Comparison of ENCODE assay signal across 24 cellular contexts in the genomic region with DNA sequence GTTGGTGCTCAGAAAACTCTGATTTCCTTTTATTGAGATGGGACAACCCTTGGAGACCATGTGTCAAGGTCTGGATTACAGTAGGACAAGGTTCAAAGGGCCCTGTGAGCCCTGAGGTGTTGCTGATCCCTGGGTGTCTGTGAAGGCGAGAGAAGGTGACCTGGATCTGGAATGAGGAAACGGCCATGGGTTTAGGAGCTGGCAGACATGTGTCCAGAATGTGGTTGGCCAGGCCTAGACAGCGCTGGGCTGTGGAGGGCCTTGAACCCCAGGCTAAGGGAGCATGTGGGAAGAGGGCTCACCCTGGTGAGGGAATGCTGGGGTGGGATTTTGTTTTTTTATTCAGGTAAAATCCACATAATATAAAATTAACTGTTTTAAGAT. TPM values are rescaled to one million over a fixed set of nuclear protein-coding genes. Genes with fewer than 3 reads are reported as not detected.
DNase-seq lines count a peak whose midpoint lies in the region; ATAC-seq, FAIRE-seq and TF ChIP-seq lines count a peak whose summit lies in the region.
"Had no signal": no experiment of that assay in that cellular context is flagged by ENCODE, and none has a peak within 500 bp of the region (broad histone marks: within the 10 kb centered on the region; RNA-seq: fewer than 3 reads in every experiment).

No MANE protein-coding gene starts in this region.

- CTCF ChIA-PET in HepG2 (lab: Yijun Ruan, JAX; ENCODE audit: low intra/inter-chr PET ratio, low total read pairs) = no interaction called here

- H3K79me2 ChIP-seq in HepG2 (ENCODE audit: insufficient read depth, low read length) = no peaks in the 10 kb centered on the region

- ATAC-seq in Right ventricle myocardium superior (ENCODE audit: poor library complexity) (peak; percentile 51), HepG2 (peak; percentile 13; the same call in 2 of the 3 replicates), right lobe of liver (no peak), GM19035 (IDR thresholded peaks at IDR 0.05; ENCODE audit: unreplicated experiment) (no peak)
- no peak for ATAC-seq in effector memory CD8-positive, alpha-beta T cell (replicated peaks)
- ATAC-seq in stimulated activated effector memory CD8-positive, alpha-beta T cell treated with anti-CD3 and anti-CD28 coated beads, Interleukin-12 subunit alpha, Interleukin-12 subunit beta, amount 100 ng/mL, for 72 hours = peak; percentile 12

- peak overlapping the region; percentile 17 to 86 for H3K27ac Mint-ChIP-seq in effector memory CD8-positive, alpha-beta T cell
- no peak overlapping the region for H3K27ac Mint-ChIP-seq in stimulated activated effector memory CD8-positive, alpha-beta T cell treated with anti-CD3 and anti-CD28 coated beads, Interleukin-12 subunit alpha, Interleukin-12 subunit beta, amount 100 ng/mL, for 72 hours
- H3K27ac Mint-ChIP-seq: CD14-positive monocyte; CD8-positive, alpha-beta memory T cell had no signal

- H3K9ac ChIP-seq in HepG2 (ENCODE audit: insufficient read depth, low read depth, low read length) = no peak overlapping the region
- H3K9ac ChIP-seq: BLaER1 had no signal

- peaks cover 7% of the 10 kb centered on the region for H3K36me3 Mint-ChIP-seq in effector memory CD8-positive, alpha-beta T cell (ENCODE audit: insufficient read depth)
- H3K36me3 Mint-ChIP-seq in stimulated activated effector memory CD8-positive, alpha-beta T cell treated with anti-CD3 and anti-CD28 coated beads, Interleukin-12 subunit alpha, Interleukin-12 subunit beta, amount 100 ng/mL, for 72 hours = no peaks in the 10 kb centered on the region

- no peaks in the 10 kb centered on the region for H3K9me3 Mint-ChIP-seq in effector memory CD8-positive, alpha-beta T cell
- H3K9me3 Mint-ChIP-seq in stimulated activated effector memory CD8-positive, alpha-beta T cell treated with anti-CD3 and anti-CD28 coated beads, Interleukin-12 subunit alpha, Interleukin-12 subunit beta, amount 100 ng/mL, for 72 hours = no peaks in the 10 kb centered on the region

- H3K27me3 Mint-ChIP-seq in effector memory CD8-positive, alpha-beta T cell = no peaks in the 10 kb centered on the region
- H3K27me3 Mint-ChIP-seq: CD4-positive, alpha-beta memory T cell; CD4-positive, CD25-positive, alpha-beta regulatory T cell; CD8-positive, alpha-beta memory T cell had no signal

- in situ Hi-C loops in HepG2 (cut with HindIII; ENCODE audit: extremely low pct_ligation_motif_present, low pct_unique_long_range_greater_than_20kb) = no loop called here

- H2AFZ ChIP-seq in HepG2 (ENCODE audit: low read length) = no peak overlapping the region

- no peaks in the 10 kb centered on the region for H4K20me1 ChIP-seq in HepG2 (ENCODE audit: insufficient read depth, low read length)

- WGBS in HepG2 (ENCODE audit: low lambda C conversion rate) = 46% methylated on average over 3 of the region's 3 CpGs
- WGBS in right lobe of liver (ENCODE audit: insufficient coverage, low coverage, low lambda C conversion rate, missing lambda C conversion rate) = 80% methylated on average over 3 of the region's 3 CpGs

- BruUV-seq in HepG2 (replicated peaks; lab: Mats Ljungman, UMichigan) = no TSS peak

- FAIRE-seq in HepG2 (lab: Jason Lieb, UNC) = no peak
- FAIRE-seq: A204.1, D721Med, G401.6, GM12891 had no signal

- H3K4me1 Mint-ChIP-seq in effector memory CD8-positive, alpha-beta T cell (ENCODE audit: low read depth in 2 of 2) = peaks cover 7 to 18% of the 10 kb centered on the region in 2 donors
- peaks cover 26% of the 10 kb centered on the region for H3K4me1 Mint-ChIP-seq in stimulated activated effector memory CD8-positive, alpha-beta T cell treated with anti-CD3 and anti-CD28 coated beads, Interleukin-12 subunit alpha, Interleukin-12 subunit beta, amount 100 ng/mL, for 72 hours

- H3K4me3 ChIP-seq in left ventricle myocardium inferior (no peak overlapping the region), HepG2 (replicated peaks in 1 of 3; ENCODE audit: insufficient read depth in 1 of 3, low read depth in 2 of 3, low read length in 3 of 3) (no peak overlapping the region), right lobe of liver (no peak overlapping the region)
- H3K4me3 ChIP-seq: BLaER1 had no signal

- TF ChIP-seq POLR2A in HepG2 (IDR thresholded peaks at IDR 0.05; ENCODE audit: insufficient read depth in 1 of 2, low read depth in 2 of 2, low read length in 2 of 2) (no peak), right lobe of liver (IDR thresholded peaks at IDR 0.05) (no peak)

- TF ChIP-seq CTCF in left ventricle myocardium inferior (IDR thresholded peaks at IDR 0.05; ENCODE audit: borderline replicate concordance) (no peak), HepG2 (CRISPR knock-in tag; IDR thresholded peaks at IDR 0.05) (no peak), right lobe of liver (IDR thresholded peaks at IDR 0.05) (no peak)

- H3K27me3 ChIP-seq in left ventricle myocardium inferior (ENCODE audit: low read depth) = no peaks in the 10 kb centered on the region
- no peaks in the 10 kb centered on the region for H3K27me3 ChIP-seq in HepG2 (ENCODE audit: control insufficient read depth in 1 of 2, insufficient read depth in 2 of 2, low read length in 2 of 2)
- no peaks in the 10 kb centered on the region for H3K27me3 ChIP-seq in right lobe of liver
- H3K27me3 ChIP-seq: BE2C, BLaER1 had no signal

- intact Hi-C loops in Right ventricle myocardium superior (cut with DNase I) = no loop called here
- intact Hi-C loops in left ventricle myocardium inferior (cut with micrococcal nuclease) = no loop called here
- intact Hi-C loops in HepG2 (cut with micrococcal nuclease; ENCODE audit: unreplicated experiment) = no loop called here
- intact Hi-C loops in right lobe of liver (cut with DNase I) = no loop called here

- H3K4me3 Mint-ChIP-seq in effector memory CD8-positive, alpha-beta T cell = no peak overlapping the region
- no peak overlapping the region for H3K4me3 Mint-ChIP-seq in stimulated activated effector memory CD8-positive, alpha-beta T cell treated with anti-CD3 and anti-CD28 coated beads, Interleukin-12 subunit alpha, Interleukin-12 subunit beta, amount 100 ng/mL, for 72 hours
- H3K4me3 Mint-ChIP-seq: CD14-positive monocyte; CD4-positive, CD25-positive, alpha-beta regulatory T cell; CD8-positive, alpha-beta memory T cell had no signal

- no peak overlapping the region for H3K27ac ChIP-seq in left ventricle myocardium inferior (replicated peaks)
- no peak overlapping the region for H3K27ac ChIP-seq in HepG2 (ENCODE audit: extremely low read length, insufficient read depth, low read length)
- H3K27ac ChIP-seq in right lobe of liver = no peak overlapping the region
- H3K27ac ChIP-seq: BLaER1 had no signal

- DNase-seq in Right ventricle myocardium superior (peak; percentile 15), left ventricle myocardium inferior (no peak), HepG2 (ENCODE audit: low spot score) (no peak), right lobe of liver (no peak), occipital lobe (lab: John Stamatoyannopoulos, UW) (no peak)
- DNase-seq in effector memory CD8-positive, alpha-beta T cell = no peak
- DNase-seq in stimulated activated effector memory CD8-positive, alpha-beta T cell treated with anti-CD3 and anti-CD28 coated beads, Interleukin-12 subunit alpha, Interleukin-12 subunit beta, amount 100 ng/mL, for 72 hours (ENCODE audit: low spot score in 2 of 2) = no peak
- DNase-seq: 8988T; ACHN; BE2C; C1 segment of cervical spinal cord; CD4-positive, alpha-beta memory T cell; CD4-positive, CD25-positive, alpha-beta regulatory T cell; CD8-positive, alpha-beta memory T cell; COR-L47; DMS79 treated with DMSO at 0.1 percent for 48 hours; GF-D8 had no signal

- peaks cover 11% of the 10 kb centered on the region for H3K36me3 ChIP-seq in left ventricle myocardium inferior
- H3K36me3 ChIP-seq in HepG2 (replicated peaks in 1 of 2; ENCODE audit: control insufficient read depth in 1 of 2, insufficient read depth in 2 of 2, low read length in 2 of 2) = 0 out of 5 replicates have a peak, but pooled peaks cover 0 to 2% of the 10 kb centered on the region in 2 experiments
- no peaks in the 10 kb centered on the region for H3K36me3 ChIP-seq in right lobe of liver
- H3K36me3 ChIP-seq: BE2C had no signal

- TF ChIP-seq RAD21 in HepG2 (CRISPR knock-in tag; IDR thresholded peaks at IDR 0.05) = no peak

- H3K9me3 ChIP-seq in left ventricle myocardium inferior (replicated peaks) (no peaks in the 10 kb centered on the region), HepG2 (ENCODE audit: low read length) (peaks cover 10% of the 10 kb centered on the region), right lobe of liver (no peaks in the 10 kb centered on the region)
- H3K9me3 ChIP-seq: BE2C had no signal

- H3K4me1 ChIP-seq in left ventricle myocardium inferior = peaks cover under 1% of the 10 kb centered on the region
- H3K4me1 ChIP-seq in HepG2 (ENCODE audit: insufficient read depth, low read length) = no peaks in the 10 kb centered on the region
- no peaks in the 10 kb centered on the region for H3K4me1 ChIP-seq in right lobe of liver
- H3K4me1 ChIP-seq: BE2C had no signal

- POLR2A ChIA-PET in HepG2 (lab: Yijun Ruan, JAX) = interaction anchor here (1.4 kb wide), 1 partner anchor 24 kb away, joined by 3 read pairs; no protein-coding TSS in a partner anchor

- no peak overlapping the region for H3K4me2 ChIP-seq in HepG2 (ENCODE audit: low read depth, low read length)
- H3K4me2 ChIP-seq: BLaER1 had no signal

- TF ChIP-seq EP300 in HepG2 (IDR thresholded peaks at IDR 0.05; ENCODE audit: low read depth in 2 of 2, low read length in 2 of 2) = no peak
- TF ChIP-seq EP300 in HepG2 (CRISPR knock-in tag; IDR thresholded peaks at IDR 0.05; ENCODE audit: borderline replicate concordance) = no peak

RNA-seq across cellular contexts. Expression of a gene that starts 24.9 kb away (rescaled TPM):
- total RNA-seq in Right ventricle myocardium superior (81.9 TPM), left ventricle myocardium inferior (62.9 TPM), HepG2 (2016; rRNA removed; fragmentation: Illumina TruSeq; extraction: Trizol) (47.0 and 50.5 TPM in 2 replicates), right lobe of liver (10 to 100 TPM; 24.5 to 39.7 (median 28.6) TPM), occipital lobe (129 TPM)
- 5.3 and 6.4 TPM in 2 replicates for total RNA-seq in HepG2 (2016; cell fraction: cytosol; rRNA removed; fragmentation: Illumina TruSeq; extraction: Trizol; ENCODE audit: low read depth)
- 44.0 and 57.6 TPM in 2 replicates for total RNA-seq in HepG2 (2016; cell fraction: insoluble cytoplasmic fraction; rRNA removed; fragmentation: Illumina TruSeq; extraction: Trizol)
- 23.6 and 27.0 TPM in 2 replicates for total RNA-seq in HepG2 (2016; cell fraction: membrane; rRNA removed; fragmentation: Illumina TruSeq; extraction: Trizol)
- 52.1 and 60.5 TPM in 2 replicates for total RNA-seq in HepG2 (2016; cell fraction: nucleus; rRNA removed; fragmentation: Illumina TruSeq; extraction: Trizol)
- 66.3 and 76.9 TPM in 2 replicates for polyA plus RNA-seq in HepG2 (2011; rRNA removed)
- 40.5 and 52.8 TPM in 2 replicates for polyA plus RNA-seq in HepG2 (2011; cell fraction: cytosol; rRNA removed)
- 117 and 148 TPM in 2 replicates for polyA plus RNA-seq in HepG2 (2011; cell fraction: nucleus; rRNA removed)
- 58.6 and 62.1 TPM in 2 replicates for polyA plus RNA-seq in HepG2 (2012)
- 1.5 and 2.4 TPM in 2 replicates for polyA plus RNA-seq in HepG2 (2016; cell fraction: cytosol; fragmentation: Illumina TruSeq; extraction: Trizol; ENCODE audit: low read depth)
- polyA plus RNA-seq in HepG2 (2016; cell fraction: insoluble cytoplasmic fraction; fragmentation: Illumina TruSeq; extraction: Trizol; ENCODE audit: low read depth) = 41.2 and 44.9 TPM in 2 replicates
- 10.2 and 12.5 TPM in 2 replicates for polyA plus RNA-seq in HepG2 (2016; cell fraction: membrane; fragmentation: Illumina TruSeq; extraction: Trizol; ENCODE audit: low read depth)
- 134 and 146 TPM in 2 replicates for polyA plus RNA-seq in HepG2 (2016; cell fraction: nucleus; fragmentation: Illumina TruSeq; extraction: Trizol; ENCODE audit: insufficient read depth, low read depth)
- 20.0 and 41.6 TPM in 2 replicates for polyA minus RNA-seq in HepG2 (2011; rRNA and poly(A)+ RNA removed; ENCODE audit: low replicate concordance)
- 36.8 and 46.1 TPM in 2 replicates for polyA minus RNA-seq in HepG2 (2011; cell fraction: cytosol; rRNA and poly(A)+ RNA removed)
- 78.9 and 107 TPM in 2 replicates for polyA minus RNA-seq in HepG2 (2011; cell fraction: nucleus; rRNA and poly(A)+ RNA removed)

Comparison
In these comparisons a context has a peak if more than half of its experiments do, and no peak if none do; other contexts are left out.
1. ATAC-seq: peak in Right ventricle myocardium superior (single experiment), HepG2 (single experiment) and stimulated activated effector memory CD8-positive, alpha-beta T cell treated with anti-CD3 and anti-CD28 coated beads, Interleukin-12 subunit alpha, Interleukin-12 subunit beta, amount 100 ng/mL, for 72 hours (single experiment); none in right lobe of liver (0 of 4), effector memory CD8-positive, alpha-beta T cell (single experiment) and GM19035 (single experiment).